23 cellular contexts compared by ENCODE assay signal in the genomic region with DNA sequence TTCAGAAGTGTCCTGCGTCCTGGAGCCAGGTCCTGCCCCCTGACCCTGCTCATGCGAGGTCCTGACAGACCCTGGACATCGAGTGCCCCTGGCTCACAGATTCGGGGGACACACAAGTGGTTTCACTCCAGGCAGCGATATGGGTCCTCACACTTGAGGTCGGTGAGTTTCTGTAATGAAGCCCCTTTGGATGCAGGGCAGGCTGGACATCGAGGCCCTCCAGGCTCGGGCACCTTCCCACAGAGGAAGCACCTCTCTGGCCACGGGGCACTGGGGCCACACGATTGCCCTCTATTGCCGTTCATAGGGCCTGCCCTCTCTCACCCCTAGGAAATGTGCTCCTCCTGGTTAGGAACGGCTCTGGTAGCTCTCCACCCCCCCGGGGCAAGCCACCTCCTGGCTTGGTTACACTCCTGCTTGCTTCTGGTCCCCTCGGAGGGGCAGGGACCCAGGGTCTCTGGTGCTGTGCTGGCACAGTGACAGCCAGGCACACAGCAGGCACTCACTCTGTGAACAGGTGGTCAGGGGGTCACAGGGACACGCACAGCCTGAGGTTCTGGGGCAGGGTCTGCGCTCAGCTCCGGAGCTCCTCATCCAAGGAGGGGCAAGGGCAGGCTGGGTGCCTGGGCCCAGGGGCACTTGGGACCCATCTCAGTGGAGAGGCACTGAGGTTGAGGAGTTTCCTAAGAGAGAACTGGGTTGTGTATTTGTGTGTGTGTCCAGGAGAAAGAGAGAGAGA.
DNase-seq lines count a peak whose midpoint lies in the region; ATAC-seq, FAIRE-seq and TF ChIP-seq lines count a peak whose summit lies in the region.
"Had no signal": no experiment of that assay in that cellular context is flagged by ENCODE, and none has a peak within 500 bp of the region (broad histone marks: within the 10 kb centered on the region; RNA-seq: fewer than 3 reads in every experiment).

No MANE protein-coding gene starts in this region.

- no peak overlapping the region for H2AFZ ChIP-seq in neural progenitor cell (replicated peaks)

- no peak overlapping the region for H3K9ac ChIP-seq in neural progenitor cell
- H3K9ac ChIP-seq: BLaER1 had no signal

- no peak overlapping the region for H3K4me3 ChIP-seq in bronchial epithelial cell (ENCODE audit: low read depth, low read length)
- no peak overlapping the region for H3K4me3 ChIP-seq in neural progenitor cell
- H3K4me3 ChIP-seq: BLaER1, breast epithelium, GM12878, psoas muscle, skin epidermis, vagina had no signal

- H3K36me3 ChIP-seq in bronchial epithelial cell (ENCODE audit: control insufficient read depth, insufficient read depth, low read length) = no peaks in the 10 kb centered on the region
- no peaks in the 10 kb centered on the region for H3K36me3 ChIP-seq in neural progenitor cell
- H3K36me3 ChIP-seq: BLaER1, breast epithelium, vagina had no signal

- H4K20me1 ChIP-seq in neural progenitor cell (ENCODE audit: low read depth) = no peaks in the 10 kb centered on the region

- H3F3A ChIP-seq in neural progenitor cell (ENCODE audit: low read depth) = peaks cover 6% of the 10 kb centered on the region

- FAIRE-seq in bronchial epithelial cell (lab: Jason Lieb, UNC) (peak; percentile 18), urothelium cell line (lab: Jason Lieb, UNC) (no peak)
- FAIRE-seq: GM12878, H54 had no signal

- no peaks in the 10 kb centered on the region for H3K79me2 ChIP-seq in neural progenitor cell (ENCODE audit: low read depth)

- peak; percentile 22 for DNase-seq in activated T-cell treated with anti-CD3 and anti-CD28 coated beads, Interleukin-2, amount 50 U/mL, for 24 hours
- no peak for DNase-seq in activated T-cell treated with anti-CD3 and anti-CD28 coated beads, Interleukin-2, amount 50 U/mL, for 1 hour
- DNase-seq in bronchial epithelial cell (ENCODE audit: low read depth) (no peak), neural progenitor cell (ENCODE audit: low spot score) (no peak), type B pancreatic cell (ENCODE audit: extremely low spot score, unreplicated experiment) (no peak), urothelium cell line (ENCODE audit: low spot score) (no peak), GM13977 (ENCODE audit: low spot score) (no peak)
- DNase-seq: activated B cell treated with CpG ODN at 0.5 μM for 24 hours, activated T-cell treated with anti-CD3 and anti-CD28 coated beads for 4 hours, glutamatergic neuron, Karpas-422, kidney glomerular epithelial cell, MV-4-11, NCI-H774, psoas muscle, T1000 had no signal

- no peak overlapping the region for H3K4me2 ChIP-seq in neural progenitor cell
- H3K4me2 ChIP-seq: BLaER1 had no signal

- no peak overlapping the region for H3K4me3 Mint-ChIP-seq in activated T-cell treated with anti-CD3 and anti-CD28 coated beads, Interleukin-2, amount 50 U/mL, for 24 hours
- H3K4me3 Mint-ChIP-seq in neural progenitor cell (no peak overlapping the region), type B pancreatic cell (no peak overlapping the region)
- H3K4me3 Mint-ChIP-seq: activated B cell treated with CpG ODN at 0.5 μM for 24 hours had no signal

- ATAC-seq in HG02973 (IDR thresholded peaks at IDR 0.05; ENCODE audit: unreplicated experiment) = no peak
- ATAC-seq: GM12878, psoas muscle had no signal

- no peaks in the 10 kb centered on the region for H3K9me3 ChIP-seq in neural progenitor cell (ENCODE audit: low read depth)
- H3K9me3 ChIP-seq: breast epithelium, psoas muscle, vagina had no signal

- in situ Hi-C loops in GM13977 (cut with MboI; ENCODE audit: low pct_unique_long_range_greater_than_20kb, low sequenced_read_pairs, unreplicated experiment) = no loop called here

- no peaks in the 10 kb centered on the region for H3K36me3 Mint-ChIP-seq in activated T-cell treated with anti-CD3 and anti-CD28 coated beads, Interleukin-2, amount 50 U/mL, for 24 hours (ENCODE audit: low read depth)
- H3K36me3 Mint-ChIP-seq in neural progenitor cell (peaks cover 1% of the 10 kb centered on the region), type B pancreatic cell (no peaks in the 10 kb centered on the region)

- no peak for TF ChIP-seq CTCF in bronchial epithelial cell (IDR thresholded peaks at IDR 0.05; ENCODE audit: insufficient read depth, low read length, severe bottlenecking)
- TF ChIP-seq CTCF in neural progenitor cell (IDR thresholded peaks at IDR 0.05) = no peak
- no peak for TF ChIP-seq CTCF in type B pancreatic cell (conservative IDR thresholded peaks at IDR 0.05)
- no peak for TF ChIP-seq CTCF in GM13977 (IDR thresholded peaks at IDR 0.05; ENCODE audit: extremely low read depth, insufficient read depth, missing control alignments)

- H3K27me3 ChIP-seq in bronchial epithelial cell (ENCODE audit: control insufficient read depth, insufficient read depth, low read length) (no peaks in the 10 kb centered on the region), neural progenitor cell (no peaks in the 10 kb centered on the region)
- H3K27me3 ChIP-seq: vagina had no signal

- H3K27ac Mint-ChIP-seq in activated T-cell treated with anti-CD3 and anti-CD28 coated beads, Interleukin-2, amount 50 U/mL, for 24 hours = no peak overlapping the region
- peak overlapping the region; percentile 95 for H3K27ac Mint-ChIP-seq in neural progenitor cell
- peak overlapping the region; percentile 41 for H3K27ac Mint-ChIP-seq in type B pancreatic cell
- H3K27ac Mint-ChIP-seq: activated B cell treated with CpG ODN at 0.5 μM for 24 hours had no signal

- no peaks in the 10 kb centered on the region for H3K4me1 Mint-ChIP-seq in activated T-cell treated with anti-CD3 and anti-CD28 coated beads, Interleukin-2, amount 50 U/mL, for 24 hours (ENCODE audit: low read depth)
- H3K4me1 Mint-ChIP-seq in neural progenitor cell (peaks cover 35% of the 10 kb centered on the region), type B pancreatic cell (ENCODE audit: unreplicated experiment) (peaks cover 5% of the 10 kb centered on the region)
- H3K4me1 Mint-ChIP-seq: activated B cell treated with CpG ODN at 0.5 μM for 24 hours had no signal

- peaks cover 87% of the 10 kb centered on the region for H3K27me3 Mint-ChIP-seq in activated T-cell treated with anti-CD3 and anti-CD28 coated beads, Interleukin-2, amount 50 U/mL, for 24 hours
- H3K27me3 Mint-ChIP-seq in neural progenitor cell (ENCODE audit: insufficient read depth, low read depth) (peaks cover 13% of the 10 kb centered on the region), type B pancreatic cell (peaks cover 9% of the 10 kb centered on the region)

- H3K9me3 Mint-ChIP-seq in activated T-cell treated with anti-CD3 and anti-CD28 coated beads, Interleukin-2, amount 50 U/mL, for 24 hours = peaks cover 4% of the 10 kb centered on the region
- H3K9me3 Mint-ChIP-seq in neural progenitor cell (peaks cover 14% of the 10 kb centered on the region), type B pancreatic cell (peaks cover 5% of the 10 kb centered on the region)
- H3K9me3 Mint-ChIP-seq: activated B cell treated with CpG ODN at 0.5 μM for 24 hours had no signal

- H3K27ac ChIP-seq in neural progenitor cell = no peak overlapping the region
- H3K27ac ChIP-seq: BLaER1, breast epithelium, psoas muscle, skin epidermis, vagina had no signal

- no peaks in the 10 kb centered on the region for H3K4me1 ChIP-seq in neural progenitor cell
- H3K4me1 ChIP-seq: BLaER1, breast epithelium, psoas muscle, vagina had no signal
